In the genomic region with DNA sequence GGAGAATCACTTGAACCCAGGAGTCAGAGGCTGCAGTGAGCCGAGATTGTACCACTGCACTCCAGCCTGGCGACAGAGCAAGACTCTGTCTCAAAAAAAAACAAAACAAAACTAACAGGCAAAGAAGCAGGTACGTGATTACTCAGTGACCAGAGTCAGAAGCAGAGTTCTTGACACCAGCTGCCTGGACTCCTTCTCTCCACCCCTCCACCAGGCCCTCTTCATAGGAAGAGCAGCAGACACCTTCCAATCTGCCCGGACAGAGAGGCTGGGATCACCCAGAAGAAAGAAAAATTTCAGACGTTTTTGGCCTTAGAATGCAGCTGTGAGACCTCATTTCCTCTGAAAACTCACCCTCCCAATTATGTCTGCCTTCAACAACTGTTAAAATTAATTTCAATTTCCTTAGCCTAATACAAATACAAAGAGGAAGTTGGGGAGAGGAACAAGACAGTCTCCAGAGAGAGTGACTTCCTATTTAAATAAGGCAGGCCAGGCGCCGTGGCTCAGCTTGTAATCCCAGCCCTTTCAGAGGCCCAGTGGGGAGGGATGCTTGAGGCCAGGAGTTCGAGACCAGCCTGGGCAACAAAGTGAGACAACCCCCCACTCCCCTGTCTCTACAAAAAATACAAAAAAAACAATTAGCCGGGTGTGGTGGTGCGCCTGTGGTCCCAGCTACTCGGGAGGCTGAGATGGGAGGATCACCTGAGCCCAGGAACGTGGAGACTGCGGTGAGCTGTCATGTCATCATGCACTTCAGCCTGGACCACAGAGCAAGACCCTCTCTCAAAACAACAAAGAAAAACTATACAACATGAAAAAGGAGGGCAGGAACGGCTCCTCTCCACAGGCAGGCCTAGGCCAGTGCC, we compare ENCODE assay signal across 8 cellular contexts. TPM values are rescaled to one million over a fixed set of nuclear protein-coding genes. Genes with fewer than 3 reads are reported as not detected.
A peak's percentile ranks its signal among the peaks of the same experiment; 100 is the strongest.
DNase-seq lines count a peak whose midpoint lies in the region; ATAC-seq and TF ChIP-seq lines count a peak whose summit lies in the region.

No MANE protein-coding gene starts in this region.

- H3K27ac Mint-ChIP-seq in CD14-positive monocyte: peak overlapping the region; percentile 85 to 94 (median 93)
- peak overlapping the region; percentile 66 for H3K27ac Mint-ChIP-seq in activated CD8-positive, alpha-beta T cell treated with anti-CD3 and anti-CD28 coated beads for 36 hours
- H3K27ac Mint-ChIP-seq in stimulated activated memory B cell treated with anti-CD40 and anti-IgM and Interleukin-4, amounts not matched to agents 10 μg/mL and 1 μg/mL and 100 μg/mL, for 72 hours: peak overlapping the region; percentile 75

- peak overlapping the region; percentile 99 for H3K4me3 ChIP-seq in right cardiac atrium (ENCODE audit: low read length)

- H3K9me3 ChIP-seq in right cardiac atrium (ENCODE audit: control insufficient read depth, low read length): no peaks in the 10 kb centered on the region

- peak overlapping the region; percentile 87 to 91 for H3K4me3 Mint-ChIP-seq in CD14-positive monocyte
- peak overlapping the region; percentile 73 for H3K4me3 Mint-ChIP-seq in activated CD8-positive, alpha-beta T cell treated with anti-CD3 and anti-CD28 coated beads for 36 hours
- peak overlapping the region; percentile 82 for H3K4me3 Mint-ChIP-seq in stimulated activated memory B cell treated with anti-CD40 and anti-IgM and Interleukin-4, amounts not matched to agents 10 μg/mL and 1 μg/mL and 100 μg/mL, for 72 hours

- peaks cover 20% of the 10 kb centered on the region for H3K4me1 ChIP-seq in right cardiac atrium (ENCODE audit: control insufficient read depth, insufficient read depth, low read length)

- H3K27ac ChIP-seq in right cardiac atrium (ENCODE audit: low read length): peak overlapping the region; percentile 47

- H3K27me3 Mint-ChIP-seq in CD14-positive monocyte (ENCODE audit: low read depth in 3 of 3): peaks cover 2 to 14% (median 5%) of the 10 kb centered on the region in 3 donors
- H3K27me3 Mint-ChIP-seq in activated CD8-positive, alpha-beta T cell treated with anti-CD3 and anti-CD28 coated beads for 36 hours: no peaks in the 10 kb centered on the region
- no peaks in the 10 kb centered on the region for H3K27me3 Mint-ChIP-seq in stimulated activated memory B cell treated with anti-CD40 and anti-IgM and Interleukin-4, amounts not matched to agents 10 μg/mL and 1 μg/mL and 100 μg/mL, for 72 hours

- intact Hi-C loops in CD14-positive monocyte (cut with micrococcal nuclease) (loop anchor here (5.0 to 10.0 kb wide), 8 partner anchors 37 to 263 kb away; partner anchors contain the start of genes RBFA (in 2 of the 2), TXNL4A (in 2 of the 2), ADNP2 (in 1 of the 2) and KCNG2 (in 1 of the 2)), right cardiac atrium (cut with DNase I) (no loop called here)
- intact Hi-C loops in activated CD8-positive, alpha-beta T cell treated with anti-CD3 and anti-CD28 coated beads for 36 hours (cut with micrococcal nuclease): loop anchor here (10.0 kb wide), 1 partner anchor 265 kb away; no protein-coding TSS in a partner anchor

- TF ChIP-seq CTCF in CD14-positive monocyte (IDR thresholded peaks at IDR 0.05): no peak
- TF ChIP-seq CTCF in activated CD8-positive, alpha-beta T cell treated with anti-CD3 and anti-CD28 coated beads for 36 hours (IDR thresholded peaks at IDR 0.05): no peak

- DNase-seq in CD14-positive monocyte (ENCODE audit: low spot score): peak; percentile 76
- no peak for DNase-seq in activated CD8-positive, alpha-beta T cell treated with anti-CD3 and anti-CD28 coated beads for 36 hours
- DNase-seq in right cardiac atrium: peak; percentile 54 to 84 (median 78)
- DNase-seq in NCI-H748 treated with DMSO at 0.1 percent for 48 hours (lab: John Stamatoyannopoulos, UW): no peak
- no peak for DNase-seq in iPS-NIHi11 (ENCODE audit: low spot score)

- peaks cover 44% of the 10 kb centered on the region for H3K4me1 Mint-ChIP-seq in CD14-positive monocyte
- H3K4me1 Mint-ChIP-seq in activated CD8-positive, alpha-beta T cell treated with anti-CD3 and anti-CD28 coated beads for 36 hours (ENCODE audit: low read depth): peaks cover 39% of the 10 kb centered on the region
- peaks cover 56% of the 10 kb centered on the region for H3K4me1 Mint-ChIP-seq in stimulated activated memory B cell treated with anti-CD40 and anti-IgM and Interleukin-4, amounts not matched to agents 10 μg/mL and 1 μg/mL and 100 μg/mL, for 72 hours

- WGBS in right cardiac atrium: 50% methylated on average over 14 of the region's 14 CpGs

- ATAC-seq in HG03432 (IDR thresholded peaks at IDR 0.05; ENCODE audit: unreplicated experiment) (peak; percentile 19), right cardiac atrium (peak in 1 of 2 donors; percentile 15), GM21825 (IDR thresholded peaks at IDR 0.05; ENCODE audit: unreplicated experiment) (no peak)
- ATAC-seq in activated CD8-positive, alpha-beta T cell treated with anti-CD3 and anti-CD28 coated beads for 36 hours: no peak
- peak; percentile 37 for ATAC-seq in stimulated activated memory B cell treated with anti-CD40 and anti-IgM and Interleukin-4, amounts not matched to agents 10 μg/mL and 1 μg/mL and 100 μg/mL, for 72 hours

- CTCF ChIA-PET in activated CD8-positive, alpha-beta T cell treated with anti-CD3 and anti-CD28 coated beads for 36 hours (lab: Charles Lee): no interaction called here

- POLR2A ChIA-PET in activated CD8-positive, alpha-beta T cell treated with anti-CD3 and anti-CD28 coated beads for 36 hours (lab: Charles Lee): interaction anchor here (1.0 to 2.2 kb wide), 3 partner anchors 12 to 37 kb away, joined by 3 to 6 read pairs (median 4); no protein-coding TSS in a partner anchor

- no peaks in the 10 kb centered on the region for H3K9me3 Mint-ChIP-seq in CD14-positive monocyte
- H3K9me3 Mint-ChIP-seq in activated CD8-positive, alpha-beta T cell treated with anti-CD3 and anti-CD28 coated beads for 36 hours: no peaks in the 10 kb centered on the region
- H3K9me3 Mint-ChIP-seq in stimulated activated memory B cell treated with anti-CD40 and anti-IgM and Interleukin-4, amounts not matched to agents 10 μg/mL and 1 μg/mL and 100 μg/mL, for 72 hours: no peaks in the 10 kb centered on the region

- H3K27me3 ChIP-seq in right cardiac atrium (ENCODE audit: control insufficient read depth, insufficient read depth): no peaks in the 10 kb centered on the region

- H3K36me3 Mint-ChIP-seq in CD14-positive monocyte: peaks cover 32 to 46% of the 10 kb centered on the region in 2 donors
- peaks cover 11% of the 10 kb centered on the region for H3K36me3 Mint-ChIP-seq in activated CD8-positive, alpha-beta T cell treated with anti-CD3 and anti-CD28 coated beads for 36 hours (ENCODE audit: low read depth)
- peaks cover 11% of the 10 kb centered on the region for H3K36me3 Mint-ChIP-seq in stimulated activated memory B cell treated with anti-CD40 and anti-IgM and Interleukin-4, amounts not matched to agents 10 μg/mL and 1 μg/mL and 100 μg/mL, for 72 hours

RNA-seq across cellular contexts. Expression of gene SLC66A2, which starts 1.6 kb away (rescaled TPM):
- 10 to 100 TPM; 26.8 to 33.8 TPM for polyA plus RNA-seq in CD14-positive monocyte
- 10 to 100 TPM; 28.2 to 29.7 TPM for total RNA-seq in activated CD8-positive, alpha-beta T cell treated with anti-CD3 and anti-CD28 coated beads for 36 hours
- 10 to 100 TPM; 24.7 to 40.0 (median 29.8) TPM for total RNA-seq in right cardiac atrium
- 27.0 TPM for polyA plus RNA-seq in right cardiac atrium

RNA-seq across cellular contexts. Expression of gene HSBP1L1, which starts 14.6 kb away (rescaled TPM):
- 10 to 100 TPM in 1 of 2 donors, 1 to 10 TPM in 1; 2.5 to 10.8 TPM for polyA plus RNA-seq in CD14-positive monocyte
- 1 to 10 TPM; 5.1 TPM for total RNA-seq in activated CD8-positive, alpha-beta T cell treated with anti-CD3 and anti-CD28 coated beads for 36 hours
- 10 to 100 TPM in 3 of 4 donors, 1 to 10 TPM in 1; 9.9 to 14.6 (median 11.1) TPM for total RNA-seq in right cardiac atrium
- 18.8 TPM for polyA plus RNA-seq in right cardiac atrium

RNA-seq across cellular contexts. Expression of gene TXNL4A, which starts 38.6 kb away (rescaled TPM):
- polyA plus RNA-seq in CD14-positive monocyte (100 to 1,000 TPM; 150 to 192 TPM), right cardiac atrium (91.9 TPM)
- total RNA-seq in activated CD8-positive, alpha-beta T cell treated with anti-CD3 and anti-CD28 coated beads for 36 hours: 100 to 1,000 TPM; 172 to 189 TPM
- 100 to 1,000 TPM in 1 of 4 donors, 10 to 100 TPM in 3; 69.7 to 104 (median 94.7) TPM for total RNA-seq in right cardiac atrium

Comparison
In these comparisons a context has a peak if more than half of its experiments do, and no peak if none do; other contexts are left out.
1. DNase-seq: peak in CD14-positive monocyte (single experiment) and right cardiac atrium (3 of 3); none in activated CD8-positive, alpha-beta T cell treated with anti-CD3 and anti-CD28 coated beads for 36 hours (single experiment), NCI-H748 treated with DMSO at 0.1 percent for 48 hours (single experiment) and iPS-NIHi11 (single experiment).
2. ATAC-seq: peak in HG03432 (single experiment) and stimulated activated memory B cell treated with anti-CD40 and anti-IgM and Interleukin-4, amounts not matched to agents 10 μg/mL and 1 μg/mL and 100 μg/mL, for 72 hours (single experiment); none in activated CD8-positive, alpha-beta T cell treated with anti-CD3 and anti-CD28 coated beads for 36 hours (single experiment) and GM21825 (single experiment).
3. intact Hi-C loops: an anchor here in CD14-positive monocyte (5.0 to 10.0 kb wide) and activated CD8-positive, alpha-beta T cell treated with anti-CD3 and anti-CD28 coated beads for 36 hours (10.0 kb wide); none called in right cardiac atrium.
4. Peak in every context shown above with its lines, with median percentiles within 50 percentile points of each other: H3K27ac Mint-ChIP-seq and H3K4me3 Mint-ChIP-seq.